Comparison of ENCODE assay signal across 18 cellular contexts in the genomic region with DNA sequence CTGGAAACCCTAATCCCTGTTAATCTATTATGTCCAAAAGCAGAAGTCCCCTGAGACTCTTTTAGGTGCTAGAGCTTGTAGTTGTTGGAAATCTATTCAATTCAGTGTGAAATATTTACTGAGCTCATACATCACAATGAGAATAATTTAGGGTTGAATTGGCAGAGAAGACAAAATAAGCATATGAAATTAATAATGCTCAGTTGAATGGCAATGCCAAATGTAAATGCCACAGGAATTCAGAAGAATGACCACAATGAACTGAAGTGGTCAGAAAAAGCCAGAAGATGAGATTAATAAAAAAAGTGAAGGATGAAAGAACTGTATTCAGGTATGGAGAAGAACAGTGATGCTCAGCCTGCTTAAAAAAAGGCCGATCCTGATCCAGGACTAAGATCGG. TPM values are rescaled to one million over a fixed set of nuclear protein-coding genes. Genes with fewer than 3 reads are reported as not detected.
DNase-seq lines count a peak whose midpoint lies in the region; TF ChIP-seq lines count a peak whose summit lies in the region.
"Had no signal": no experiment of that assay in that cellular context is flagged by ENCODE, and none has a peak within 500 bp of the region (broad histone marks: within the 10 kb centered on the region; RNA-seq: fewer than 3 reads in every experiment).

No MANE protein-coding gene starts in this region.

- H3K36me3 ChIP-seq in BE2C = no peaks in the 10 kb centered on the region
- H3K36me3 ChIP-seq: BLaER1, HAP-1 had no signal

- TF ChIP-seq CTCF in astrocyte of the cerebellum (IDR thresholded peaks at IDR 0.05; ENCODE audit: low read depth, low read length, missing control alignments) (no peak), BE2C (IDR thresholded peaks at IDR 0.05; ENCODE audit: low read depth, low read length) (no peak)

- H3K9me3 ChIP-seq in BE2C = no peaks in the 10 kb centered on the region
- H3K9me3 ChIP-seq: A549, BLaER1, Caco-2, HAP-1 had no signal

- H3K27me3 ChIP-seq in BE2C = no peaks in the 10 kb centered on the region
- H3K27me3 ChIP-seq: BLaER1 had no signal

- H3K4me3 ChIP-seq in astrocyte of the cerebellum (ENCODE audit: low read depth, low read length) (no peak overlapping the region), BE2C (ENCODE audit: low read depth, low read length) (no peak overlapping the region)
- H3K4me3 ChIP-seq: A549, BLaER1, HAP-1 had no signal

- peak; percentile 36 for DNase-seq in LHCN-M2 (ENCODE audit: low read depth)
- DNase-seq in astrocyte of the cerebellum (ENCODE audit: low read depth) = peak; percentile 51
- DNase-seq in fibroblast of peridontal ligament (ENCODE audit: extremely low read depth) = peak; percentile 60
- no peak for DNase-seq in HuH-7 (ENCODE audit: low spot score)
- no peak for DNase-seq in BE2C
- DNase-seq in effector CD4-positive, alpha-beta T cell = no peak
- DNase-seq: 8988T; ACHN; Caco-2; CD4-positive, CD25-positive, alpha-beta regulatory T cell; CD8-positive, alpha-beta T cell; DMS153; DND-41; GOT3; HFFc6 had no signal

- H3K4me1 ChIP-seq in BE2C = no peaks in the 10 kb centered on the region
- H3K4me1 ChIP-seq: BLaER1, Caco-2 had no signal

- in situ Hi-C loops in astrocyte of the cerebellum (cut with HindIII; ENCODE audit: low sequenced_read_pairs) = loop anchor here (25.0 kb wide), 1 partner anchor 354 kb away; no protein-coding TSS in a partner anchor

RNA-seq across cellular contexts. Expression of a gene that starts 8.0 kb away (rescaled TPM):
- total RNA-seq in LHCN-M2 (2014; rRNA removed) = 0.13 and 0.75 TPM in 2 replicates
- 0.30 TPM for polyA plus RNA-seq in LHCN-M2 (2012)
- polyA plus RNA-seq in BE2C (2012; ENCODE audit: insufficient read depth, insufficient read length, low read depth) = 0.57 TPM

Comparison
In these comparisons a context has a peak if more than half of its experiments do, and no peak if none do; other contexts are left out.
1. DNase-seq: peak in LHCN-M2 (single experiment), astrocyte of the cerebellum (single experiment) and fibroblast of peridontal ligament (single experiment); none in HuH-7 (single experiment), BE2C (single experiment) and effector CD4-positive, alpha-beta T cell (single experiment).